In genomic region chr5:75412111-75412990, GRCh38 we compare ENCODE assay signal across 15 cellular contexts.
A peak's percentile ranks its signal among the peaks of the same experiment; 100 is the strongest.
DNase-seq lines count a peak whose midpoint lies in the region; ATAC-seq and TF ChIP-seq lines count a peak whose summit lies in the region.
"Had no signal": no experiment of that assay in that cellular context is flagged by ENCODE, and none has a peak within 500 bp of the region (broad histone marks: within the 10 kb centered on the region; RNA-seq: fewer than 3 reads in every experiment).

No MANE protein-coding gene starts in this region.

- H3K36me3 Mint-ChIP-seq in type B pancreatic cell, result peaks cover 10% of the 10 kb centered on the region

- no peaks in the 10 kb centered on the region for H3K27me3 Mint-ChIP-seq in type B pancreatic cell
- H3K27me3 Mint-ChIP-seq: B cell had no signal

- peak overlapping the region; percentile 22 for H3K27ac Mint-ChIP-seq in type B pancreatic cell
- H3K27ac Mint-ChIP-seq: B cell, nephron had no signal

- no peak overlapping the region for H3K27ac ChIP-seq in cardiac muscle cell
- H3K27ac ChIP-seq: SJCRH30, upper lobe of left lung had no signal

- intact Hi-C loops in Right ventricle myocardium superior (cut with DNase I), result no loop called here

- H3K4me3 ChIP-seq in cardiac muscle cell, result no peak overlapping the region
- H3K4me3 ChIP-seq: heart right ventricle, SJCRH30, upper lobe of left lung had no signal

- peaks cover 4% of the 10 kb centered on the region for H3K4me1 Mint-ChIP-seq in type B pancreatic cell (ENCODE audit: unreplicated experiment)
- H3K4me1 Mint-ChIP-seq: B cell, nephron had no signal

- DNase-seq in cardiac muscle cell (ENCODE audit: low read depth in 1 of 2, low spot score in 1 of 2) (peak in 1 of 2 donors; percentile 7), Right ventricle myocardium superior (no peak), amniotic stem cell (lab: John Stamatoyannopoulos, UW) (peak; percentile 55), hepatic stellate cell (ENCODE audit: low spot score) (peak; percentile 2), type B pancreatic cell (ENCODE audit: extremely low spot score, unreplicated experiment) (no peak), NCI-H748 treated with DMSO at 0.1 percent for 48 hours (lab: John Stamatoyannopoulos, UW) (no peak), NCI-H1105 treated with DMSO at 0.1 percent for 48 hours (lab: John Stamatoyannopoulos, UW) (no peak), NCI-H446 (lab: John Stamatoyannopoulos, UW) (no peak)
- DNase-seq: activated CD4-positive, alpha-beta T cell treated with anti-CD3 and anti-CD28 coated beads, Interleukin-2, amount 50 U/mL, for 1 hour; heart right ventricle; NCI-H2171; SJCRH30; upper lobe of left lung had no signal

- H3K9me3 ChIP-seq in cardiac muscle cell (ENCODE audit: low read depth), result no peaks in the 10 kb centered on the region
- H3K9me3 ChIP-seq: heart right ventricle, SJCRH30, upper lobe of left lung had no signal

- peaks cover 8% of the 10 kb centered on the region for H3K36me3 ChIP-seq in cardiac muscle cell

- no peaks in the 10 kb centered on the region for H3K4me1 ChIP-seq in cardiac muscle cell (ENCODE audit: low read depth)
- H3K4me1 ChIP-seq: SJCRH30 had no signal

- no peaks in the 10 kb centered on the region for H3K27me3 ChIP-seq in cardiac muscle cell
- H3K27me3 ChIP-seq: heart right ventricle, SJCRH30, upper lobe of left lung had no signal

- peak; percentile 17 for TF ChIP-seq CTCF in cardiac muscle cell (IDR thresholded peaks at IDR 0.05; ENCODE audit: low read depth, low read length)
- TF ChIP-seq CTCF in type B pancreatic cell (conservative IDR thresholded peaks at IDR 0.05), result peak; percentile 34

- H3K4me3 Mint-ChIP-seq in type B pancreatic cell, result no peak overlapping the region
- H3K4me3 Mint-ChIP-seq: B cell, nephron had no signal

- ATAC-seq in Right ventricle myocardium superior (ENCODE audit: poor library complexity), result no peak

- no peaks in the 10 kb centered on the region for H3K9me3 Mint-ChIP-seq in type B pancreatic cell
- H3K9me3 Mint-ChIP-seq: nephron had no signal

Comparison
In these comparisons a context has a peak if more than half of its experiments do, and no peak if none do; other contexts are left out.
1. DNase-seq: peak in amniotic stem cell (single experiment) and hepatic stellate cell (single experiment); none in Right ventricle myocardium superior (single experiment), type B pancreatic cell (single experiment), NCI-H748 treated with DMSO at 0.1 percent for 48 hours (single experiment), NCI-H1105 treated with DMSO at 0.1 percent for 48 hours (single experiment) and NCI-H446 (0 of 2).